ENCODE assay signal across 13 cellular contexts in genomic region chr2:1051075-1051474, GRCh38.
DNase-seq lines count a peak whose midpoint lies in the region; ATAC-seq and TF ChIP-seq lines count a peak whose summit lies in the region.
"Had no signal": no experiment of that assay in that cellular context is flagged by ENCODE, and none has a peak within 500 bp of the region (broad histone marks: within the 10 kb centered on the region; RNA-seq: fewer than 3 reads in every experiment).

No MANE protein-coding gene starts in this region.

- 46% methylated on average over 3 of the region's 3 CpGs for WGBS in esophagus muscularis mucosa

- peaks cover 11% of the 10 kb centered on the region for H3K4me1 ChIP-seq in neural progenitor cell
- H3K4me1 ChIP-seq in esophagus muscularis mucosa: no peaks in the 10 kb centered on the region

- no peak for TF ChIP-seq POLR2A in esophagus muscularis mucosa (IDR thresholded peaks at IDR 0.05; ENCODE audit: low read depth)

- peaks cover 2% of the 10 kb centered on the region for H3K36me3 Mint-ChIP-seq in neural progenitor cell

- peaks cover 3% of the 10 kb centered on the region for H3F3A ChIP-seq in neural progenitor cell (ENCODE audit: low read depth)

- no peak overlapping the region for H2AFZ ChIP-seq in neural progenitor cell (replicated peaks)

- H3K79me2 ChIP-seq in neural progenitor cell (ENCODE audit: low read depth): no peaks in the 10 kb centered on the region

- H3K4me3 Mint-ChIP-seq in neural progenitor cell: no peak overlapping the region
- H3K4me3 Mint-ChIP-seq: naive B cell had no signal

- H3K27me3 ChIP-seq in neural progenitor cell (no peaks in the 10 kb centered on the region), esophagus muscularis mucosa (peaks cover 0 to 7% (median 0%) of the 10 kb centered on the region in 4 donors)

- no peaks in the 10 kb centered on the region for H4K20me1 ChIP-seq in neural progenitor cell (ENCODE audit: low read depth)

- ATAC-seq in GM19397 (IDR thresholded peaks at IDR 0.05; ENCODE audit: unreplicated experiment): no peak

- H3K27ac ChIP-seq in neural progenitor cell (no peak overlapping the region), esophagus muscularis mucosa (replicated peaks in 1 of 4) (no peak overlapping the region)
- H3K27ac ChIP-seq: SK-N-MC had no signal

- intact Hi-C loops in esophagus muscularis mucosa (cut with DNase I): no loop called here

- H3K27me3 Mint-ChIP-seq in neural progenitor cell (ENCODE audit: insufficient read depth, low read depth): no peaks in the 10 kb centered on the region

- TF ChIP-seq EP300 in esophagus muscularis mucosa (IDR thresholded peaks at IDR 0.05): no peak

- H3K4me1 Mint-ChIP-seq in neural progenitor cell: peaks cover 29% of the 10 kb centered on the region
- H3K4me1 Mint-ChIP-seq: naive B cell had no signal

- H3K9me3 ChIP-seq in neural progenitor cell (ENCODE audit: low read depth) (no peaks in the 10 kb centered on the region), esophagus muscularis mucosa (peaks cover 0 to 12% (median 7%) of the 10 kb centered on the region in 4 donors)

- peaks cover 7% of the 10 kb centered on the region for H3K9me3 Mint-ChIP-seq in neural progenitor cell

- no peak overlapping the region for H3K4me3 ChIP-seq in epithelial cell of esophagus (ENCODE audit: low read length)
- H3K4me3 ChIP-seq in neural progenitor cell: no peak overlapping the region
- H3K4me3 ChIP-seq in esophagus muscularis mucosa: no peak overlapping the region
- H3K4me3 ChIP-seq: SK-N-MC had no signal

- no peak overlapping the region for H3K27ac Mint-ChIP-seq in neural progenitor cell

- H3K9ac ChIP-seq in neural progenitor cell: no peak overlapping the region

- no peak overlapping the region for H3K4me2 ChIP-seq in neural progenitor cell

- no peaks in the 10 kb centered on the region for H3K36me3 ChIP-seq in neural progenitor cell
- H3K36me3 ChIP-seq in esophagus muscularis mucosa: no peaks in the 10 kb centered on the region

- peak; percentile 39 for DNase-seq in NCI-H2171 treated with DMSO at 0.1 percent for 48 hours (lab: John Stamatoyannopoulos, UW)
- DNase-seq in NCI-H2171 (lab: John Stamatoyannopoulos, UW): no peak
- peak; percentile 6 for DNase-seq in NCI-H460 (ENCODE audit: extremely low read depth, low read depth)
- no peak for DNase-seq in epithelial cell of esophagus (ENCODE audit: low read depth)
- no peak for DNase-seq in neural progenitor cell (ENCODE audit: low spot score)
- no peak for DNase-seq in esophagus muscularis mucosa (ENCODE audit: extremely low spot score)
- DNase-seq in iPS-NIHi7 (ENCODE audit: extremely low spot score): no peak
- DNase-seq: activated CD4-positive, alpha-beta T cell treated with anti-CD3 and anti-CD28 coated beads for 48 hours; activated effector memory CD4-positive, alpha-beta T cell treated with anti-CD3 and anti-CD28 coated beads, Interleukin-2, amount 50 U/mL, for 16 hours; naive B cell; NCI-H446 had no signal

- TF ChIP-seq CTCF in epithelial cell of esophagus (IDR thresholded peaks at IDR 0.05; ENCODE audit: insufficient read depth, low read depth, low read length, missing control alignments) (peak; percentile 9), neural progenitor cell (IDR thresholded peaks at IDR 0.05) (peak; percentile 35), esophagus muscularis mucosa (IDR thresholded peaks at IDR 0.05) (no peak)

Comparison
In these comparisons a context has a peak if more than half of its experiments do, and no peak if none do; other contexts are left out.
1. DNase-seq: peak in NCI-H2171 treated with DMSO at 0.1 percent for 48 hours (single experiment) and NCI-H460 (single experiment); none in NCI-H2171 (single experiment), epithelial cell of esophagus (single experiment), neural progenitor cell (single experiment), esophagus muscularis mucosa (single experiment) and iPS-NIHi7 (single experiment).
2. CTCF ChIP-seq: peak in epithelial cell of esophagus (single experiment) and neural progenitor cell (single experiment); none in esophagus muscularis mucosa (0 of 3).